ENCODE assay signal across 18 cellular contexts in the genomic region with DNA sequence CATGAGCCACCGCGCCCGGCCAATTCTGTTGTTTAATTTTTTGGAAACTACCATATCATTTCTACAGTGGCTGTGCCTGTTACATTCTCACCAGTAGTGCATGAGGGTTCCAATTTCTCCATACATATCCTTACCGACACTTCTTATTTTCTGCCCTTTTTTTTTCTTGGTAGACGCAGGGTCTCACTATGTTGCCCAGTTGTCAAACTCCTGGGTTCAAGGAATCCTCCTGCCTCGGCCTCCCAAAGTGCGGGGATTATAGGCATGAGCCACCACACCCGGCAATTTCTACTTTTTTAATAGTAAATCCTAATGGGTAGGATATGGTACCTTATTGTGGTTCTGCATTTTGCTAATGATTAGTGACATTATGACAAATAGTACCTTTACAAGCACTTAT. TPM values are rescaled to one million over a fixed set of nuclear protein-coding genes. Genes with fewer than 3 reads are reported as not detected.
DNase-seq lines count a peak whose midpoint lies in the region; ATAC-seq and TF ChIP-seq lines count a peak whose summit lies in the region.
"Had no signal": no experiment of that assay in that cellular context is flagged by ENCODE, and none has a peak within 500 bp of the region (broad histone marks: within the 10 kb centered on the region; RNA-seq: fewer than 3 reads in every experiment).

No MANE protein-coding gene starts in this region.

- TF ChIP-seq CTCF in HEK293 (tag by site-specific recombination; IDR thresholded peaks at IDR 0.05) = no peak
- TF ChIP-seq CTCF in WTC11 (IDR thresholded peaks at IDR 0.05) = no peak
- no peak for TF ChIP-seq CTCF in glutamatergic neuron (IDR thresholded peaks at IDR 0.05; ENCODE audit: partially characterized antibody, unreplicated experiment)
- no peak for TF ChIP-seq CTCF in CD8-positive, alpha-beta T cell (IDR thresholded peaks at IDR 0.05)

- H3K27me3 ChIP-seq in CD8-positive, alpha-beta T cell (ENCODE audit: insufficient read depth, low read length) = no peaks in the 10 kb centered on the region
- H3K27me3 ChIP-seq: BE2C; BLaER1 treated with 17β-estradiol and CSF1 and Interleukin-3, amounts not matched to agents 10 nM and 100 nM had no signal

- in situ Hi-C loops in ACHN (cut with HindIII; ENCODE audit: low pct_ligation_motif_present, low pct_unique_long_range_greater_than_20kb, low sequenced_read_pairs) = no loop called here

- H3K4me1 Mint-ChIP-seq in WTC11 (no peaks in the 10 kb centered on the region), glutamatergic neuron (ENCODE audit: low read depth, unreplicated experiment) (peaks cover 20% of the 10 kb centered on the region)
- peaks cover 22% of the 10 kb centered on the region for H3K4me1 Mint-ChIP-seq in CD8-positive, alpha-beta T cell (ENCODE audit: low read depth)

- H3K27me3 Mint-ChIP-seq in WTC11 (ENCODE audit: low read depth) (no peaks in the 10 kb centered on the region), glutamatergic neuron (ENCODE audit: unreplicated experiment) (peaks cover 15% of the 10 kb centered on the region)
- no peaks in the 10 kb centered on the region for H3K27me3 Mint-ChIP-seq in CD8-positive, alpha-beta T cell (ENCODE audit: low read depth)
- H3K27me3 Mint-ChIP-seq: CD4-positive, alpha-beta T cell had no signal

- H3K9me3 Mint-ChIP-seq in WTC11 (no peaks in the 10 kb centered on the region), glutamatergic neuron (ENCODE audit: unreplicated experiment) (peaks cover 6% of the 10 kb centered on the region)
- no peaks in the 10 kb centered on the region for H3K9me3 Mint-ChIP-seq in CD8-positive, alpha-beta T cell
- H3K9me3 Mint-ChIP-seq: CD14-positive monocyte; CD4-positive, alpha-beta T cell had no signal

- no peak overlapping the region for H3K27ac ChIP-seq in HEK293 (ENCODE audit: extremely low read depth, low read depth, low read length)
- H3K27ac ChIP-seq in CD8-positive, alpha-beta T cell (ENCODE audit: low read depth, low read length) = no peak overlapping the region
- H3K27ac ChIP-seq: BLaER1 treated with 17β-estradiol and CSF1 and Interleukin-3, amounts not matched to agents 10 nM and 100 nM had no signal

- no peaks in the 10 kb centered on the region for H3K4me1 ChIP-seq in HEK293 (ENCODE audit: control insufficient read depth, insufficient read depth, low read length)
- H3K4me1 ChIP-seq in CD8-positive, alpha-beta T cell (ENCODE audit: insufficient read depth, low read length) = peaks cover 18% of the 10 kb centered on the region
- H3K4me1 ChIP-seq: BE2C, HAP-1 had no signal

- intact Hi-C loops in CD8-positive, alpha-beta T cell (cut with DNase I, micrococcal nuclease) = no loop called here

- no peak for ATAC-seq in WTC11
- ATAC-seq in CD8-positive, alpha-beta T cell = no peak

- H3K36me3 Mint-ChIP-seq in WTC11 = no peaks in the 10 kb centered on the region; the same call in 1 of the 2 replicates
- H3K36me3 Mint-ChIP-seq in glutamatergic neuron (ENCODE audit: unreplicated experiment) = no peaks in the 10 kb centered on the region
- peaks cover 35% of the 10 kb centered on the region for H3K36me3 Mint-ChIP-seq in CD8-positive, alpha-beta T cell

- H3K27ac Mint-ChIP-seq in WTC11 (no peak overlapping the region), glutamatergic neuron (ENCODE audit: unreplicated experiment) (peak overlapping the region; percentile 6)
- H3K27ac Mint-ChIP-seq in CD8-positive, alpha-beta T cell = no peak overlapping the region
- H3K27ac Mint-ChIP-seq: CD14-positive monocyte; CD4-positive, alpha-beta T cell had no signal

- DNase-seq in WTC11 (ENCODE audit: low spot score) (no peak), glutamatergic neuron (no peak), AML-193 (lab: John Stamatoyannopoulos, UW) (no peak), ACHN (no peak)
- no peak for DNase-seq in CD8-positive, alpha-beta T cell
- DNase-seq: BE2C; Calu3; CD4-positive, alpha-beta T cell; COR-L47; DMS53; DMS79 treated with DMSO at 0.1 percent for 48 hours; GF-D8; GOT3 had no signal

- no peaks in the 10 kb centered on the region for H3K9me3 ChIP-seq in HEK293 (ENCODE audit: control insufficient read depth, insufficient read depth, low read depth, low read length)
- H3K9me3 ChIP-seq in CD8-positive, alpha-beta T cell (ENCODE audit: low read length) = no peaks in the 10 kb centered on the region
- H3K9me3 ChIP-seq: BE2C; BLaER1 treated with 17β-estradiol and CSF1 and Interleukin-3, amounts not matched to agents 10 nM and 100 nM; HAP-1 had no signal

- POLR2A ChIA-PET in HEK293 (lab: Yijun Ruan, JAX) (no interaction called here), WTC11 (lab: Charles Lee) (no interaction called here)
- POLR2A ChIA-PET in CD8-positive, alpha-beta T cell (lab: Charles Lee) = no interaction called here

- no peak overlapping the region for H3K4me3 Mint-ChIP-seq in WTC11
- no peak overlapping the region for H3K4me3 Mint-ChIP-seq in glutamatergic neuron (ENCODE audit: unreplicated experiment)
- H3K4me3 Mint-ChIP-seq in CD8-positive, alpha-beta T cell = no peak overlapping the region
- H3K4me3 Mint-ChIP-seq: CD14-positive monocyte; CD4-positive, alpha-beta T cell had no signal

- no peak overlapping the region for H3K4me3 ChIP-seq in HEK293 (ENCODE audit: low read depth, low read length)
- no peak overlapping the region for H3K4me3 ChIP-seq in CD8-positive, alpha-beta T cell (ENCODE audit: low read depth, low read length)
- H3K4me3 ChIP-seq: BLaER1 treated with 17β-estradiol and CSF1 and Interleukin-3, amounts not matched to agents 10 nM and 100 nM; HAP-1 had no signal

- CTCF ChIA-PET in HEK293 (lab: Yijun Ruan, JAX) = no interaction called here
- CTCF ChIA-PET in WTC11 (lab: Charles Lee) = no interaction called here
- CTCF ChIA-PET in CD8-positive, alpha-beta T cell (lab: Charles Lee) = interaction anchor here (0.6 kb wide), 1 partner anchor 128 kb away, joined by 3 read pairs; no protein-coding TSS in a partner anchor

- H3K36me3 ChIP-seq in HEK293 (ENCODE audit: control insufficient read depth in 2 of 2, insufficient read depth in 1 of 2, low read length in 2 of 2) = peaks cover 0 to 52% of the 10 kb centered on the region in 2 experiments; a peak in 2 of 3 replicates
- H3K36me3 ChIP-seq in CD8-positive, alpha-beta T cell (ENCODE audit: insufficient read depth, low read length) = no peaks in the 10 kb centered on the region
- H3K36me3 ChIP-seq: BE2C, HAP-1 had no signal

TF ChIP-seq in HEK293, 187 proteins besides CTCF, POLR2A, EP300 and RAD21:
- TF ChIP-seq ZNF791 (tag by site-specific recombination; IDR thresholded peaks at IDR 0.05) (no peak), ZNF121 (tag by site-specific recombination; IDR thresholded peaks at IDR 0.05) (0 out of 2 replicates have a peak, but pooled peaks have one; percentile 26)

TF ChIP-seq in WTC11, 78 proteins besides CTCF, POLR2A, EP300 and RAD21:
- TF ChIP-seq, protein P1, sequence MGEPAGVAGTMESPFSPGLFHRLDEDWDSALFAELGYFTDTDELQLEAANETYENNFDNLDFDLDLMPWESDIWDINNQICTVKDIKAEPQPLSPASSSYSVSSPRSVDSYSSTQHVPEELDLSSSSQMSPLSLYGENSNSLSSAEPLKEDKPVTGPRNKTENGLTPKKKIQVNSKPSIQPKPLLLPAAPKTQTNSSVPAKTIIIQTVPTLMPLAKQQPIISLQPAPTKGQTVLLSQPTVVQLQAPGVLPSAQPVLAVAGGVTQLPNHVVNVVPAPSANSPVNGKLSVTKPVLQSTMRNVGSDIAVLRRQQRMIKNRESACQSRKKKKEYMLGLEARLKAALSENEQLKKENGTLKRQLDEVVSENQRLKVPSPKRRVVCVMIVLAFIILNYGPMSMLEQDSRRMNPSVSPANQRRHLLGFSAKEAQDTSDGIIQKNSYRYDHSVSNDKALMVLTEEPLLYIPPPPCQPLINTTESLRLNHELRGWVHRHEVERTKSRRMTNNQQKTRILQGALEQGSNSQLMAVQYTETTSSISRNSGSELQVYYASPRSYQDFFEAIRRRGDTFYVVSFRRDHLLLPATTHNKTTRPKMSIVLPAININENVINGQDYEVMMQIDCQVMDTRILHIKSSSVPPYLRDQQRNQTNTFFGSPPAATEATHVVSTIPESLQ (CRISPR knock-in tag; IDR thresholded peaks at IDR 0.05) = no peak
- peak; percentile 68; the same call in 1 of the 2 replicates for TF ChIP-seq ZNF121 (CRISPR knock-in tag; IDR thresholded peaks at IDR 0.05)

RNA-seq across cellular contexts. Expression of gene AMIGO3, which starts 9.6 kb away (rescaled TPM):
- 3.9 to 5.3 TPM (median 4.3 TPM) in 3 replicates for total RNA-seq in WTC11 (2021)
- total RNA-seq in glutamatergic neuron (ENCODE audit: unreplicated experiment) = 1.4 TPM
- total RNA-seq in CD8-positive, alpha-beta T cell = 1 to 10 TPM; 1.5 to 3.5 TPM
- total RNA-seq: A673 had no signal

RNA-seq across cellular contexts. Expression of gene GMPPB, which starts 13.9 kb away (rescaled TPM):
- total RNA-seq in WTC11 (2021) (23.7 to 28.7 TPM (median 28.0 TPM) in 3 replicates), glutamatergic neuron (ENCODE audit: unreplicated experiment) (21.2 TPM)
- total RNA-seq in CD8-positive, alpha-beta T cell = 10 to 100 TPM; 34.9 to 36.6 TPM

RNA-seq across cellular contexts. Expression of gene RNF123, which starts 20.5 kb away (rescaled TPM):
- 45.5 to 47.1 TPM (median 46.8 TPM) in 3 replicates for total RNA-seq in WTC11 (2021)
- total RNA-seq in glutamatergic neuron (ENCODE audit: unreplicated experiment) = 56.6 TPM
- total RNA-seq in CD8-positive, alpha-beta T cell = 10 to 100 TPM; 23.7 to 27.0 TPM

RNA-seq across cellular contexts. Expression of gene MST1, which starts 20.6 kb away (rescaled TPM):
- total RNA-seq in WTC11 (2021) = 13.8 to 17.2 TPM (median 17.2 TPM) in 3 replicates
- 23.4 TPM for total RNA-seq in glutamatergic neuron (ENCODE audit: unreplicated experiment)
- 1 to 10 TPM; 8.6 to 9.1 TPM for total RNA-seq in CD8-positive, alpha-beta T cell

RNA-seq across cellular contexts. Expression of gene APEH, which starts 35.7 kb away (rescaled TPM):
- 270 to 276 TPM (median 273 TPM) in 3 replicates for total RNA-seq in WTC11 (2021)
- total RNA-seq in glutamatergic neuron (ENCODE audit: unreplicated experiment) = 119 TPM
- 10 to 100 TPM; 40.8 to 48.9 TPM for total RNA-seq in CD8-positive, alpha-beta T cell

Comparison
In these comparisons a context has a peak if more than half of its experiments do, and no peak if none do; other contexts are left out.
1. Of the 8 proteins assayed by ChIP-seq in both HEK293 and WTC11: peak only in HEK293: none; only in WTC11: none; in both: ZNF121; in neither: 7.